ENCODE assay signal across 15 cellular contexts in the genomic region with DNA sequence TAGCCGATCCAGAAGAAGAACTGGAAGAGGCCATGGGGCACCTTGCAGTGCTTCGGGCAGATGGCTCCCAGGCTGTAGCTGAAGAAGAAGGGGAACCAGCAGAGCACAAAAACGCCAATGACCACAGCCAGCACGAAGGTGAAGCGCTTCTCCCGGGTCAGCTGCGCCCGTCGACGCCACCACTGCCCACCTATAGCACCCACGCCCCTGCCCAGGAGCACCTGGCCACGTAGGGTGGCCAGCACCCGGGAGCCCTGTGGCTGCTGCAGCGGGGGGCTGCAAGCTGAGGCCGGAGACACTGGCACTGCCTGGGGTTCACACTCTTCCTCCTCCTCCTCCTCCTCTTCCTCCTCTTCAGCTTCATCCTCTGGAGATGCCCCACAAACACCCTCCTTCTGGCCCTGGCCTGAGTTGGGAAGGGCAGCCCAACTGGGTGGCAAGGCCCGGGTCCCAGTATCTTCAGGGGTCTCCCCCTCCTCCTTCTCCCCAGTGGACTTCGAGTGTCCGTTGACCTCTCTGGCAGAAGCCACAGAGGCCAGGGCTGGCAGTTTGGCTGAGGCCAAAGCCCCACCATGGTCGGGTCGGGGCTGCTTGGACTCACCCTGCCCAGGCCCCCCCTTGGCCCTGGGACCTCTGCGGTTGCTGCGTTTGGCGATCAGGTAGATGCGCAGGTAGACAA. TPM values are rescaled to one million over a fixed set of nuclear protein-coding genes. Genes with fewer than 3 reads are reported as not detected.
DNase-seq lines count a peak whose midpoint lies in the region; ATAC-seq and TF ChIP-seq lines count a peak whose summit lies in the region.
"Had no signal": no experiment of that assay in that cellular context is flagged by ENCODE, and none has a peak within 500 bp of the region (broad histone marks: within the 10 kb centered on the region; RNA-seq: fewer than 3 reads in every experiment).

No MANE protein-coding gene starts in this region.

- H3K36me3 ChIP-seq in CD4-positive, alpha-beta memory T cell (ENCODE audit: insufficient read depth, low read length) = no peaks in the 10 kb centered on the region
- H3K36me3 ChIP-seq in HEK293 (ENCODE audit: control insufficient read depth in 2 of 2, insufficient read depth in 1 of 2, low read length in 2 of 2) (no peaks in the 10 kb centered on the region), hepatocyte (replicated peaks; ENCODE audit: insufficient read depth, low read depth) (no peaks in the 10 kb centered on the region), smooth muscle cell (ENCODE audit: low read depth) (no peaks in the 10 kb centered on the region)
- H3K36me3 ChIP-seq: thyroid gland had no signal

- intact Hi-C loops in CD4-positive, alpha-beta memory T cell (cut with micrococcal nuclease) = loop anchor here (10.0 kb wide), 1 partner anchor 90 kb away; no protein-coding TSS in a partner anchor

- POLR2A ChIA-PET in CD4-positive, alpha-beta memory T cell (lab: Charles Lee; ENCODE audit: partially characterized antibody) = no interaction called here
- POLR2A ChIA-PET in HEK293 (lab: Yijun Ruan, JAX) = no interaction called here

- no peak overlapping the region for H2AFZ ChIP-seq in hepatocyte
- no peak overlapping the region for H2AFZ ChIP-seq in smooth muscle cell (ENCODE audit: low read depth)

- H3K4me3 ChIP-seq in CD4-positive, alpha-beta memory T cell (ENCODE audit: low read length in 2 of 2) = no peak overlapping the region
- H3K4me3 ChIP-seq in HEK293 (ENCODE audit: low read depth, low read length) (no peak overlapping the region), hepatocyte (no peak overlapping the region), smooth muscle cell (no peak overlapping the region)
- H3K4me3 ChIP-seq: SK-N-MC had no signal

- DNase-seq in CD4-positive, alpha-beta memory T cell = no peak
- DNase-seq in chondrocyte (ENCODE audit: low spot score) (peak; percentile 77), hepatocyte (ENCODE audit: low spot score) (no peak), smooth muscle cell (lab: John Stamatoyannopoulos, UW; ENCODE audit: unreplicated experiment) (no peak)
- no peak for DNase-seq in natural killer cell treated with Interleukin-12 subunit alpha and Interleukin-12 subunit beta and Interleukin-15 and Interleukin-18, amount 100 ng/mL, for 72 hours (ENCODE audit: low spot score)
- DNase-seq: activated CD4-positive, CD25-positive, alpha-beta regulatory T cell treated with anti-CD3 and anti-CD28 coated beads, Interleukin-2, amount 50 U/mL, for 72 hours; islet precursor cell; nucleus accumbens; stimulated activated CD4-positive, alpha-beta T cell treated with anti-CD3 and anti-CD28 coated beads, Interleukin-12 subunit alpha, Interleukin-12 subunit beta, amount 100 ng/mL, for 4 hours; thyroid gland had no signal

- no peak overlapping the region for H3K9ac ChIP-seq in smooth muscle cell (ENCODE audit: low read depth)

- H3K27me3 ChIP-seq in CD4-positive, alpha-beta memory T cell (ENCODE audit: insufficient read depth, low read length) = no peaks in the 10 kb centered on the region
- H3K27me3 ChIP-seq in hepatocyte (peaks cover 16% of the 10 kb centered on the region), smooth muscle cell (ENCODE audit: low read depth) (peaks cover 59% of the 10 kb centered on the region)
- H3K27me3 ChIP-seq: thyroid gland had no signal

- H3K4me3 Mint-ChIP-seq in CD4-positive, alpha-beta memory T cell = peak overlapping the region; percentile 61 to 84 (median 76)
- peak overlapping the region; percentile 56 for H3K4me3 Mint-ChIP-seq in chondrocyte (ENCODE audit: unreplicated experiment)
- H3K4me3 Mint-ChIP-seq in natural killer cell treated with Interleukin-12 subunit alpha and Interleukin-12 subunit beta and Interleukin-15 and Interleukin-18, amount 100 ng/mL, for 72 hours = peak overlapping the region; percentile 81

- no peaks in the 10 kb centered on the region for H3K36me3 Mint-ChIP-seq in CD4-positive, alpha-beta memory T cell
- H3K36me3 Mint-ChIP-seq in chondrocyte (ENCODE audit: low read depth) = peaks cover 2% of the 10 kb centered on the region
- H3K36me3 Mint-ChIP-seq in natural killer cell treated with Interleukin-12 subunit alpha and Interleukin-12 subunit beta and Interleukin-15 and Interleukin-18, amount 100 ng/mL, for 72 hours = no peaks in the 10 kb centered on the region

- no peak for ATAC-seq in natural killer cell treated with Interleukin-12 subunit alpha and Interleukin-12 subunit beta and Interleukin-15 and Interleukin-18, amount 100 ng/mL, for 72 hours
- no peak for ATAC-seq in activated CD4-positive, CD25-positive, alpha-beta regulatory T cell treated with anti-CD3 and anti-CD28 coated beads, Interleukin-2, amount 50 U/mL, for 24 hours
- ATAC-seq in HG02938 (IDR thresholded peaks at IDR 0.05; ENCODE audit: unreplicated experiment) = no peak
- ATAC-seq: HCT116 had no signal

- peaks cover 3 to 26% (median 13%) of the 10 kb centered on the region in 4 donors for H3K4me1 Mint-ChIP-seq in CD4-positive, alpha-beta memory T cell
- H3K4me1 Mint-ChIP-seq in chondrocyte (ENCODE audit: low read depth) = no peaks in the 10 kb centered on the region
- H3K4me1 Mint-ChIP-seq in natural killer cell treated with Interleukin-12 subunit alpha and Interleukin-12 subunit beta and Interleukin-15 and Interleukin-18, amount 100 ng/mL, for 72 hours (ENCODE audit: low read depth in 2 of 2) = peaks cover 5 to 15% of the 10 kb centered on the region in 2 donors

- H3K79me2 ChIP-seq in hepatocyte (no peaks in the 10 kb centered on the region), smooth muscle cell (ENCODE audit: low read depth) (no peaks in the 10 kb centered on the region)

- H3K9me3 Mint-ChIP-seq in CD4-positive, alpha-beta memory T cell = no peaks in the 10 kb centered on the region
- H3K9me3 Mint-ChIP-seq in chondrocyte (ENCODE audit: low read depth) = no peaks in the 10 kb centered on the region
- H3K9me3 Mint-ChIP-seq in natural killer cell treated with Interleukin-12 subunit alpha and Interleukin-12 subunit beta and Interleukin-15 and Interleukin-18, amount 100 ng/mL, for 72 hours = no peaks in the 10 kb centered on the region

- TF ChIP-seq CTCF in HEK293 (tag by site-specific recombination; IDR thresholded peaks at IDR 0.05) = no peak
- TF ChIP-seq CTCF in chondrocyte (IDR thresholded peaks at IDR 0.05) = no peak
- TF ChIP-seq CTCF in hepatocyte (IDR thresholded peaks at IDR 0.05; ENCODE audit: poor library complexity) = no peak
- TF ChIP-seq CTCF in smooth muscle cell (IDR thresholded peaks at IDR 0.05; ENCODE audit: borderline replicate concordance, insufficient read depth, poor library complexity, severe bottlenecking) = no peak

- no peaks in the 10 kb centered on the region for H3F3A ChIP-seq in smooth muscle cell (ENCODE audit: low read depth)

- no peaks in the 10 kb centered on the region for H4K20me1 ChIP-seq in hepatocyte (ENCODE audit: insufficient read depth, poor library complexity, severe bottlenecking)
- no peaks in the 10 kb centered on the region for H4K20me1 ChIP-seq in smooth muscle cell (ENCODE audit: low read depth)

- H3K9me3 ChIP-seq in CD4-positive, alpha-beta memory T cell (ENCODE audit: control insufficient read depth in 1 of 2, low read length in 2 of 2) = no peaks in the 10 kb centered on the region
- no peaks in the 10 kb centered on the region for H3K9me3 ChIP-seq in HEK293 (ENCODE audit: control insufficient read depth, insufficient read depth, low read depth, low read length)
- no peaks in the 10 kb centered on the region for H3K9me3 ChIP-seq in hepatocyte (ENCODE audit: low read depth)
- no peaks in the 10 kb centered on the region for H3K9me3 ChIP-seq in smooth muscle cell (replicated peaks; ENCODE audit: low read depth)
- H3K9me3 ChIP-seq: thyroid gland had no signal

- H3K27me3 Mint-ChIP-seq in CD4-positive, alpha-beta memory T cell = peaks cover 11 to 14% of the 10 kb centered on the region in 2 donors
- peaks cover 23% of the 10 kb centered on the region for H3K27me3 Mint-ChIP-seq in chondrocyte (ENCODE audit: low read depth)
- H3K27me3 Mint-ChIP-seq in natural killer cell treated with Interleukin-12 subunit alpha and Interleukin-12 subunit beta and Interleukin-15 and Interleukin-18, amount 100 ng/mL, for 72 hours = peaks cover 20 to 25% of the 10 kb centered on the region in 2 donors

- H3K27ac ChIP-seq in CD4-positive, alpha-beta memory T cell (ENCODE audit: low read depth, low read length) = no peak overlapping the region
- H3K27ac ChIP-seq in HEK293 (ENCODE audit: extremely low read depth, low read depth, low read length) (no peak overlapping the region), hepatocyte (no peak overlapping the region), smooth muscle cell (ENCODE audit: low read depth) (no peak overlapping the region)
- H3K27ac ChIP-seq: SK-N-MC, thyroid gland had no signal

- no peaks in the 10 kb centered on the region for H3K9me2 ChIP-seq in hepatocyte (replicated peaks; ENCODE audit: insufficient read depth)

- peaks cover 6% of the 10 kb centered on the region for H3K4me1 ChIP-seq in CD4-positive, alpha-beta memory T cell (ENCODE audit: insufficient read depth, low read length)
- H3K4me1 ChIP-seq in HEK293 (ENCODE audit: control insufficient read depth, insufficient read depth, low read length) (no peaks in the 10 kb centered on the region), hepatocyte (ENCODE audit: insufficient read depth) (peaks cover 4% of the 10 kb centered on the region), smooth muscle cell (ENCODE audit: low read depth) (peaks cover 6% of the 10 kb centered on the region)

- 97% methylated on average over 24 of the region's 24 CpGs for WGBS in hepatocyte (ENCODE audit: low lambda C conversion rate, missing lambda C conversion rate)
- 97% methylated on average over 24 of the region's 24 CpGs for WGBS in smooth muscle cell (ENCODE audit: low lambda C conversion rate)

- H3K27ac Mint-ChIP-seq in CD4-positive, alpha-beta memory T cell = peak overlapping the region in 4 of 7 donors; percentile 46 to 84 (median 82)
- no peak overlapping the region for H3K27ac Mint-ChIP-seq in chondrocyte (ENCODE audit: unreplicated experiment)
- peak overlapping the region in 1 of 2 donors; percentile 56 for H3K27ac Mint-ChIP-seq in natural killer cell treated with Interleukin-12 subunit alpha and Interleukin-12 subunit beta and Interleukin-15 and Interleukin-18, amount 100 ng/mL, for 72 hours

- H3K4me2 ChIP-seq in hepatocyte (no peak overlapping the region), smooth muscle cell (no peak overlapping the region)

- CTCF ChIA-PET in CD4-positive, alpha-beta memory T cell (lab: Charles Lee; ENCODE audit: partially characterized antibody) = interaction anchor here (1.0 kb wide), 1 partner anchor 122 kb away, joined by 3 read pairs; no protein-coding TSS in a partner anchor
- CTCF ChIA-PET in HEK293 (lab: Yijun Ruan, JAX) = no interaction called here

RNA-seq across cellular contexts. Expression of gene ADRA2B, which starts 1.3 kb away (rescaled TPM):
- total RNA-seq in CD4-positive, alpha-beta memory T cell = not detected
- not detected for polyA plus RNA-seq in CD4-positive, alpha-beta memory T cell
- total RNA-seq in chondrocyte (0.07 TPM in 1 of 3 replicates, not detected in the others), hepatocyte (0.56 and 0.87 TPM in 2 replicates), smooth muscle cell (0.04 and 1.2 TPM in 2 replicates)
- total RNA-seq in natural killer cell treated with Interleukin-12 subunit alpha and Interleukin-12 subunit beta and Interleukin-15 and Interleukin-18, amount 100 ng/mL, for 72 hours = not detected
- polyA plus RNA-seq in hepatocyte (0.66 TPM in 1 of 2 replicates, not detected in the other), smooth muscle cell (0.06 TPM in 1 of 2 replicates, not detected in the other)

RNA-seq across cellular contexts. Expression of gene ASTL, which starts 23.3 kb away (rescaled TPM):
- total RNA-seq in CD4-positive, alpha-beta memory T cell = 1 to 10 TPM in 1 of 2 experiments, not detected in 1; 1.3 TPM
- under 1 TPM in 1 of 2 donors, not detected in 1; 0.48 TPM for polyA plus RNA-seq in CD4-positive, alpha-beta memory T cell
- total RNA-seq in chondrocyte = not detected in 3 replicates
- under 1 TPM in 1 of 2 donors, not detected in 1; 0.92 TPM for total RNA-seq in natural killer cell treated with Interleukin-12 subunit alpha and Interleukin-12 subunit beta and Interleukin-15 and Interleukin-18, amount 100 ng/mL, for 72 hours
- not detected in 2 replicates for total RNA-seq in hepatocyte
- polyA plus RNA-seq in hepatocyte = not detected in 2 replicates
- total RNA-seq in smooth muscle cell = 0.40 TPM in 1 of 2 replicates, not detected in the other
- polyA plus RNA-seq in smooth muscle cell = 0.50 TPM in 1 of 2 replicates, not detected in the other
- total RNA-seq: thyroid gland had no signal

RNA-seq across cellular contexts. Expression of gene DUSP2, which starts 30.2 kb away (rescaled TPM):
- total RNA-seq in CD4-positive, alpha-beta memory T cell = 10 to 100 TPM; 33.4 to 34.6 TPM
- 100 to 1,000 TPM in 1 of 2 donors, 10 to 100 TPM in 1; 48.2 to 303 TPM for polyA plus RNA-seq in CD4-positive, alpha-beta memory T cell
- total RNA-seq in chondrocyte (0.31 to 1.3 TPM (median 1.1 TPM) in 3 replicates), hepatocyte (7.2 and 11.3 TPM in 2 replicates), smooth muscle cell (48.7 and 55.3 TPM in 2 replicates)
- 10 to 100 TPM; 30.9 to 52.0 TPM for total RNA-seq in natural killer cell treated with Interleukin-12 subunit alpha and Interleukin-12 subunit beta and Interleukin-15 and Interleukin-18, amount 100 ng/mL, for 72 hours
- polyA plus RNA-seq in hepatocyte (17.0 and 24.0 TPM in 2 replicates), smooth muscle cell (89.3 and 111 TPM in 2 replicates)
